ENCODE assay signal across 8 cellular contexts in genomic region chr20:62926229-62927127, GRCh38. TPM values are rescaled to one million over a fixed set of nuclear protein-coding genes. Genes with fewer than 3 reads are reported as not detected.
DNase-seq lines count a peak whose midpoint lies in the region; ATAC-seq and TF ChIP-seq lines count a peak whose summit lies in the region.

Gene DIDO1, minus strand, starts transcription at chr20:62926505.

- no peaks in the 10 kb centered on the region for H3K9me3 Mint-ChIP-seq in activated T-cell treated with anti-CD3 and anti-CD28 coated beads, Interleukin-2, amount 50 U/mL, for 4 hours
- no peaks in the 10 kb centered on the region for H3K9me3 Mint-ChIP-seq in naive B cell
- no peaks in the 10 kb centered on the region for H3K9me3 Mint-ChIP-seq in stimulated activated memory B cell treated with anti-CD40 and anti-IgM and Interleukin-4, amounts not matched to agents 10 μg/mL and 1 μg/mL and 100 μg/mL, for 72 hours

- peaks cover 3% of the 10 kb centered on the region for H3K36me3 Mint-ChIP-seq in activated T-cell treated with anti-CD3 and anti-CD28 coated beads, Interleukin-2, amount 50 U/mL, for 4 hours (ENCODE audit: insufficient read depth)
- no peaks in the 10 kb centered on the region for H3K36me3 Mint-ChIP-seq in naive B cell
- no peaks in the 10 kb centered on the region for H3K36me3 Mint-ChIP-seq in stimulated activated memory B cell treated with anti-CD40 and anti-IgM and Interleukin-4, amounts not matched to agents 10 μg/mL and 1 μg/mL and 100 μg/mL, for 72 hours

- H3K36me3 ChIP-seq in esophagus squamous epithelium = no peaks in the 10 kb centered on the region

- no peaks in the 10 kb centered on the region for H3K9me3 ChIP-seq in esophagus squamous epithelium

- peak; percentile 71 for ATAC-seq in GM21529 (IDR thresholded peaks at IDR 0.05; ENCODE audit: unreplicated experiment)
- peak; percentile 85 to 86 for ATAC-seq in activated T-cell treated with anti-CD3 and anti-CD28 coated beads, Interleukin-2, amount 50 U/mL, for 4 hours
- peak; percentile 84 to 87 for ATAC-seq in naive B cell (ENCODE audit: low read depth in 2 of 2)
- peak; percentile 95 for ATAC-seq in stimulated activated memory B cell treated with anti-CD40 and anti-IgM and Interleukin-4, amounts not matched to agents 10 μg/mL and 1 μg/mL and 100 μg/mL, for 72 hours

- peak within 1 kb of the TSS; percentile 94 to 97 (median 96) for H3K27ac Mint-ChIP-seq in naive B cell
- peak within 1 kb of the TSS; percentile 95 for H3K27ac Mint-ChIP-seq in stimulated activated memory B cell treated with anti-CD40 and anti-IgM and Interleukin-4, amounts not matched to agents 10 μg/mL and 1 μg/mL and 100 μg/mL, for 72 hours

- H3K27ac ChIP-seq in esophagus squamous epithelium = peak within 1 kb of the TSS; percentile 97 to 99 (median 98)

- peak; percentile 66 to 90 (median 86) for TF ChIP-seq CTCF in esophagus squamous epithelium (IDR thresholded peaks at IDR 0.05)

- DNase-seq in DMS153 (lab: John Stamatoyannopoulos, UW) (peak; percentile 66), esophagus squamous epithelium (lab: John Stamatoyannopoulos, UW) (peak; percentile 60), naive B cell (peak; percentile 92)
- peak; percentile 85 for DNase-seq in activated T-cell treated with anti-CD3 and anti-CD28 coated beads, Interleukin-2, amount 50 U/mL, for 4 hours

- no peak for TF ChIP-seq RAD21 in Ishikawa (IDR thresholded peaks at IDR 0.05; ENCODE audit: low read depth)

- WGBS in esophagus squamous epithelium, 2 donors = 0 to 10% methylated on average over 8 to 16 of the region's 92 CpGs

- H3K27me3 Mint-ChIP-seq in activated T-cell treated with anti-CD3 and anti-CD28 coated beads, Interleukin-2, amount 50 U/mL, for 4 hours (ENCODE audit: low read depth) = no peaks in the 10 kb centered on the region
- no peaks in the 10 kb centered on the region for H3K27me3 Mint-ChIP-seq in naive B cell
- H3K27me3 Mint-ChIP-seq in stimulated activated memory B cell treated with anti-CD40 and anti-IgM and Interleukin-4, amounts not matched to agents 10 μg/mL and 1 μg/mL and 100 μg/mL, for 72 hours = no peaks in the 10 kb centered on the region

- peak in 3 of 4 donors; percentile 58 to 89 (median 74) for TF ChIP-seq POLR2A in esophagus squamous epithelium (IDR thresholded peaks at IDR 0.05)

- no peak for TF ChIP-seq EP300 in Ishikawa (IDR thresholded peaks at IDR 0.05; ENCODE audit: borderline replicate concordance)

- intact Hi-C loops in esophagus squamous epithelium (cut with DNase I) = no loop called here

- H3K4me3 ChIP-seq in esophagus squamous epithelium = peak within 1 kb of the TSS; percentile 83 to 96 (median 94)

- peak within 1 kb of the TSS; percentile 92 for H3K4me3 Mint-ChIP-seq in activated T-cell treated with anti-CD3 and anti-CD28 coated beads, Interleukin-2, amount 50 U/mL, for 4 hours
- peak within 1 kb of the TSS; percentile 86 to 98 (median 94) for H3K4me3 Mint-ChIP-seq in naive B cell
- H3K4me3 Mint-ChIP-seq in stimulated activated memory B cell treated with anti-CD40 and anti-IgM and Interleukin-4, amounts not matched to agents 10 μg/mL and 1 μg/mL and 100 μg/mL, for 72 hours = peak within 1 kb of the TSS; percentile 94

- peaks cover 75% of the 10 kb centered on the region for H3K4me1 Mint-ChIP-seq in activated T-cell treated with anti-CD3 and anti-CD28 coated beads, Interleukin-2, amount 50 U/mL, for 4 hours (ENCODE audit: low read depth)
- peaks cover 43 to 79% (median 67%) of the 10 kb centered on the region in 3 donors for H3K4me1 Mint-ChIP-seq in naive B cell
- peaks cover 76% of the 10 kb centered on the region for H3K4me1 Mint-ChIP-seq in stimulated activated memory B cell treated with anti-CD40 and anti-IgM and Interleukin-4, amounts not matched to agents 10 μg/mL and 1 μg/mL and 100 μg/mL, for 72 hours

- no peaks in the 10 kb centered on the region for H3K27me3 ChIP-seq in esophagus squamous epithelium

- peaks cover 53 to 90% (median 62%) of the 10 kb centered on the region in 3 donors for H3K4me1 ChIP-seq in esophagus squamous epithelium

TF ChIP-seq in Ishikawa, 13 proteins besides CTCF, POLR2A, EP300 and RAD21 (continues in another document):
- TF ChIP-seq YY1 (IDR thresholded peaks at IDR 0.05; ENCODE audit: low read depth) (peak; percentile 81), TEAD4 (IDR thresholded peaks at IDR 0.05) (no peak), CEBPB (IDR thresholded peaks at IDR 0.05) (no peak), TCF12 (IDR thresholded peaks at IDR 0.05; ENCODE audit: low read depth) (no peak), NFIC (IDR thresholded peaks at IDR 0.05) (no peak), TAF1 (IDR thresholded peaks at IDR 0.05; ENCODE audit: low read depth) (peak; percentile 58), USF1 (IDR thresholded peaks at IDR 0.05) (no peak), FOXM1 (IDR thresholded peaks at IDR 0.05; ENCODE audit: borderline replicate concordance, low read depth) (no peak)
- TF ChIP-seq, protein P1, sequence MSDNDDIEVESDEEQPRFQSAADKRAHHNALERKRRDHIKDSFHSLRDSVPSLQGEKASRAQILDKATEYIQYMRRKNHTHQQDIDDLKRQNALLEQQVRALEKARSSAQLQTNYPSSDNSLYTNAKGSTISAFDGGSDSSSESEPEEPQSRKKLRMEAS (IDR thresholded peaks at IDR 0.05) = peak; percentile 11; the same call in 1 of the 2 replicates

TF ChIP-seq in PFSK-1, 5 proteins besides CTCF, POLR2A, EP300 and RAD21:
- TF ChIP-seq TAF1 (IDR thresholded peaks at IDR 0.05; ENCODE audit: borderline replicate concordance, insufficient read depth, low read length) (peak; percentile 52; the same call in 1 of the 2 replicates), FOXP2 (optimal IDR thresholded peaks at IDR 0.05; ENCODE audit: borderline replicate concordance, extremely low read depth, extremely low read length, insufficient read depth) (peak; percentile 80), REST (IDR thresholded peaks at IDR 0.05; ENCODE audit: insufficient read depth in 1 of 2, low read depth in 2 of 2, low read length in 2 of 2) (no peak), SIN3A (IDR thresholded peaks at IDR 0.05; ENCODE audit: borderline replicate concordance, insufficient read depth, low read length) (no peak), POLR2AphosphoS5 (IDR thresholded peaks at IDR 0.05; ENCODE audit: low read depth, low read length) (peak; percentile 67; the same call in 1 of the 2 replicates)

RNA-seq across cellular contexts. Expression of gene DIDO1, which starts in this region (rescaled TPM):
- 23.0 TPM for polyA plus RNA-seq in PFSK-1 (2012; ENCODE audit: insufficient read length, low read depth)
- 10 to 100 TPM; 44.9 to 49.9 (median 47.4) TPM for total RNA-seq in activated T-cell treated with anti-CD3 and anti-CD28 coated beads, Interleukin-2, amount 50 U/mL, for 4 hours
- 10 to 100 TPM; 27.6 to 57.8 (median 36.7) TPM for total RNA-seq in esophagus squamous epithelium
- polyA plus RNA-seq in naive B cell (ENCODE audit: low read depth in 6 of 6) = 10 to 100 TPM; 24.3 to 39.9 (median 28.3) TPM

Comparison
In these comparisons a context has a peak if more than half of its experiments do, and no peak if none do; other contexts are left out.
1. Peak in every context shown above with its lines: DNase-seq, ATAC-seq, H3K4me3 ChIP-seq and H3K27ac ChIP-seq.